Comparison of ENCODE assay signal across 1 cellular context in the genomic region with DNA sequence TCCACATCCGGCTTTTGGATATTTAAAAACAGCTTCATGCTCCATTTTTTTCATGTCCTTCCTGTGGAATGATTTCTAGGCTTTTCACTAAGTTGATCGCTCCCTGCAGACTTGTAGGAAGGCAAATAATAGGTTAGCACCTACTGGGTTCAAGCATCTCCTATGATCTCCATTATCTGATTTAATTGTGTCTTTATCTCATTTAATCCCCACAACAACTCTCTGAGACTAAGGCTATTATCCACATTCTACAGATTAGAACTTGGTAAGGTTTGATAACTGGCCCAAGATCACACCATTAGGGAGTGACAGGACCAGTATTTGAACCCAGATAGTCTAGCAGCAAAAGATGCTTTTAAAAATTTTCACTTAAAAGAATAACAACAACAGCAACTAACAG.
TF ChIP-seq lines count a peak whose summit lies in the region.

No MANE protein-coding gene starts in this region.

TF ChIP-seq in HCT116, 20 proteins besides CTCF, POLR2A, EP300 and RAD21:
- TF ChIP-seq SIN3A (IDR thresholded peaks at IDR 0.05; ENCODE audit: low read depth) = 0 out of 2 replicates have a peak, but pooled peaks have one; percentile 10
- no peak for TF ChIP-seq EZH2phosphoT487 (IDR thresholded peaks at IDR 0.05; ENCODE audit: borderline replicate concordance)
